ENCODE assay signal across 10 cellular contexts in the genomic region with DNA sequence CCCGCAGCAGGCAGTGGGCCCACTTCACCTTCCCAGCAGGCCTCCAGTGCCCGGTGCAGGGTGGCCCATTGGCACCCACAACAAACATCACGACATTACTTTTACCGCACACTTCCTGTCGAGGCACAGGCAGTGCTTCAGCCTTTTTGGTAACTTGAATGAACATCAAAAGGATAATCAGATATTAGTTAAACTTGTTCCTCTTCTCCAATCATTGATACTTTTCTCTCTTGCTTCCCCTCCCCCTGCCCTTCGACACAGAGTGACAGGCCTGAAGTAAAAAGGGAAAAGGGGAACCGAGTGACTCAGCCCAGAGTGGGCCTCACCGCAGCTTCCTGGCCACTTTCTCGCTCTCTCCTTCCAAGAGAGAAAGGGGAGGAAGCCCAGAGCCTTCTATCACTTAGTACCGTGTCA.
DNase-seq lines count a peak whose midpoint lies in the region; ATAC-seq and TF ChIP-seq lines count a peak whose summit lies in the region.
"Had no signal": no experiment of that assay in that cellular context is flagged by ENCODE, and none has a peak within 500 bp of the region (broad histone marks: within the 10 kb centered on the region; RNA-seq: fewer than 3 reads in every experiment).

No MANE protein-coding gene starts in this region.

- TF ChIP-seq EP300 in esophagus muscularis mucosa (IDR thresholded peaks at IDR 0.05), result no peak

- no peaks in the 10 kb centered on the region for H3K27me3 ChIP-seq in esophagus muscularis mucosa
- H3K27me3 ChIP-seq: cardiac muscle cell had no signal

- H3K4me1 ChIP-seq in esophagus muscularis mucosa, result peaks cover 0 to 4% (median 0%) of the 10 kb centered on the region in 4 donors

- H3K9me3 ChIP-seq in esophagus muscularis mucosa, result no peaks in the 10 kb centered on the region

- 72% methylated on average over 10 of the region's 10 CpGs for WGBS in esophagus muscularis mucosa

- ATAC-seq in HG03095 (IDR thresholded peaks at IDR 0.05; ENCODE audit: unreplicated experiment), result no peak
- no peak for ATAC-seq in GM21390 (IDR thresholded peaks at IDR 0.05; ENCODE audit: unreplicated experiment)

- H3K36me3 ChIP-seq in esophagus muscularis mucosa, result no peaks in the 10 kb centered on the region
- H3K36me3 ChIP-seq: cardiac muscle cell had no signal

- TF ChIP-seq POLR2A in NB4 (IDR thresholded peaks at IDR 0.05; ENCODE audit: extremely low read depth, insufficient read length) (no peak), esophagus muscularis mucosa (IDR thresholded peaks at IDR 0.05; ENCODE audit: low read depth) (no peak)

- H3K4me1 Mint-ChIP-seq in neural crest cell, result peaks cover 32% of the 10 kb centered on the region

- H3K27me3 Mint-ChIP-seq in neural crest cell (ENCODE audit: low read depth), result no peaks in the 10 kb centered on the region

- H3K27ac Mint-ChIP-seq in neural crest cell (ENCODE audit: unreplicated experiment), result peak overlapping the region; percentile 67

- TF ChIP-seq CTCF in NB4 (IDR thresholded peaks at IDR 0.05; ENCODE audit: low read depth, low read length) (no peak), neural crest cell (conservative IDR thresholded peaks at IDR 0.05) (no peak), esophagus muscularis mucosa (IDR thresholded peaks at IDR 0.05) (no peak)

- peaks cover 3% of the 10 kb centered on the region for H3K9me3 Mint-ChIP-seq in neural crest cell

- H3K27ac ChIP-seq in esophagus muscularis mucosa (replicated peaks in 1 of 4), result no peak overlapping the region
- H3K27ac ChIP-seq: cardiac muscle cell, PC-9 had no signal

- no peaks in the 10 kb centered on the region for H3K36me3 Mint-ChIP-seq in neural crest cell (ENCODE audit: low read depth)

- DNase-seq in GDM1 (lab: John Stamatoyannopoulos, UW) (peak; percentile 75), NB4 (ENCODE audit: low read depth) (peak; percentile 97), neural crest cell (ENCODE audit: low read depth, low spot score) (no peak), COLO668 (lab: John Stamatoyannopoulos, UW; ENCODE audit: unreplicated experiment) (no peak), esophagus muscularis mucosa (ENCODE audit: extremely low spot score) (no peak)
- peak; percentile 39 for DNase-seq in activated effector memory CD4-positive, alpha-beta T cell treated with Interleukin-2 at 50 U/mL for 16 hours
- DNase-seq: PC-9 had no signal

- H3K4me3 ChIP-seq in NB4 (ENCODE audit: low read depth, low read length) (peak overlapping the region; percentile 45), esophagus muscularis mucosa (no peak overlapping the region)
- H3K4me3 ChIP-seq: cardiac muscle cell, PC-9 had no signal

- intact Hi-C loops in esophagus muscularis mucosa (cut with DNase I), result no loop called here

- H3K4me3 Mint-ChIP-seq in neural crest cell, result no peak overlapping the region

Comparison
In these comparisons a context has a peak if more than half of its experiments do, and no peak if none do; other contexts are left out.
1. DNase-seq: peak in GDM1 (single experiment), NB4 (single experiment) and activated effector memory CD4-positive, alpha-beta T cell treated with Interleukin-2 at 50 U/mL for 16 hours (single experiment); none in neural crest cell (single experiment), COLO668 (single experiment) and esophagus muscularis mucosa (single experiment).